ENCODE assay signal across 24 cellular contexts in genomic region chr11:79068356-79068755, GRCh38.
DNase-seq lines count a peak whose midpoint lies in the region; ATAC-seq, FAIRE-seq and TF ChIP-seq lines count a peak whose summit lies in the region.
"Had no signal": no experiment of that assay in that cellular context is flagged by ENCODE, and none has a peak within 500 bp of the region (broad histone marks: within the 10 kb centered on the region; RNA-seq: fewer than 3 reads in every experiment).

No MANE protein-coding gene starts in this region.

- WGBS in heart right ventricle, 2 donors: 98 to 100% methylated on average over 1 of the region's 1 CpG

- FAIRE-seq in urothelium cell line (lab: Jason Lieb, UNC): peak; percentile 58
- FAIRE-seq: A204.1, G401.6, GM12892, H54 had no signal

- no peak overlapping the region for H3K4me3 ChIP-seq in heart right ventricle
- H3K4me3 ChIP-seq: BLaER1, GM23338, HAP-1 had no signal

- H3K36me3 Mint-ChIP-seq in stimulated activated naive CD8-positive, alpha-beta T cell treated with anti-CD3 and anti-CD28 coated beads, Interleukin-15, Interleukin-2, amounts not matched to agents 100 ng/mL and 50 ng/mL, for 24 hours (ENCODE audit: low read depth): no peaks in the 10 kb centered on the region
- peaks cover 5% of the 10 kb centered on the region for H3K36me3 Mint-ChIP-seq in mesothelial cell of epicardium
- H3K36me3 Mint-ChIP-seq: CD4-positive, CD25-positive, alpha-beta regulatory T cell; CD8-positive, alpha-beta T cell had no signal

- no peak overlapping the region for H3K4me3 Mint-ChIP-seq in stimulated activated naive CD8-positive, alpha-beta T cell treated with anti-CD3 and anti-CD28 coated beads, Interleukin-15, Interleukin-2, amounts not matched to agents 100 ng/mL and 50 ng/mL, for 24 hours
- H3K4me3 Mint-ChIP-seq in stimulated activated naive CD8-positive, alpha-beta T cell treated with anti-CD3 and anti-CD28 coated beads, Interleukin-15, amount 100 ng/mL, for 72 hours: no peak overlapping the region
- no peak overlapping the region for H3K4me3 Mint-ChIP-seq in mesothelial cell of epicardium
- H3K4me3 Mint-ChIP-seq: B cell; CD4-positive, CD25-positive, alpha-beta regulatory T cell; CD8-positive, alpha-beta T cell; GM23338; HFFc6 had no signal

- DNase-seq in stimulated activated naive CD8-positive, alpha-beta T cell treated with anti-CD3 and anti-CD28 coated beads, Interleukin-15, amount 100 ng/mL, for 72 hours: no peak
- no peak for DNase-seq in mesothelial cell of epicardium (ENCODE audit: low spot score in 2 of 2, unreplicated experiment in 2 of 2)
- no peak for DNase-seq in urothelium cell line (ENCODE audit: low spot score)
- no peak for DNase-seq in heart right ventricle
- DNase-seq in activated CD4-positive, CD25-positive, alpha-beta regulatory T cell treated with anti-CD3 and anti-CD28 coated beads, Interleukin-2, amount 50 U/mL, for 72 hours: no peak
- DNase-seq: Caco-2; CD4-positive, CD25-positive, alpha-beta regulatory T cell; CD8-positive, alpha-beta T cell; DMS153; DND-41; HFFc6 had no signal

- H3K27ac Mint-ChIP-seq in stimulated activated naive CD8-positive, alpha-beta T cell treated with anti-CD3 and anti-CD28 coated beads, Interleukin-15, Interleukin-2, amounts not matched to agents 100 ng/mL and 50 ng/mL, for 24 hours: peak overlapping the region; percentile 10
- no peak overlapping the region for H3K27ac Mint-ChIP-seq in stimulated activated naive CD8-positive, alpha-beta T cell treated with anti-CD3 and anti-CD28 coated beads, Interleukin-15, amount 100 ng/mL, for 72 hours
- H3K27ac Mint-ChIP-seq in mesothelial cell of epicardium: peak overlapping the region; percentile 27
- H3K27ac Mint-ChIP-seq: B cell; CD8-positive, alpha-beta T cell; GM23338; HFFc6 had no signal

- no peaks in the 10 kb centered on the region for H3K27me3 ChIP-seq in heart right ventricle
- H3K27me3 ChIP-seq: BLaER1 had no signal

- no peaks in the 10 kb centered on the region for H3K36me3 ChIP-seq in heart right ventricle
- H3K36me3 ChIP-seq: HAP-1 had no signal

- no peaks in the 10 kb centered on the region for H3K9me3 Mint-ChIP-seq in stimulated activated naive CD8-positive, alpha-beta T cell treated with anti-CD3 and anti-CD28 coated beads, Interleukin-15, Interleukin-2, amounts not matched to agents 100 ng/mL and 50 ng/mL, for 24 hours
- no peaks in the 10 kb centered on the region for H3K9me3 Mint-ChIP-seq in stimulated activated naive CD8-positive, alpha-beta T cell treated with anti-CD3 and anti-CD28 coated beads, Interleukin-15, amount 100 ng/mL, for 72 hours
- no peaks in the 10 kb centered on the region for H3K9me3 Mint-ChIP-seq in mesothelial cell of epicardium
- H3K9me3 Mint-ChIP-seq: CD4-positive, CD25-positive, alpha-beta regulatory T cell; CD8-positive, alpha-beta T cell; GM23338; HFFc6 had no signal

- intact Hi-C loops in heart right ventricle (cut with DNase I): no loop called here

- H3K27ac ChIP-seq in heart right ventricle: no peak overlapping the region
- H3K27ac ChIP-seq: 22Rv1, BLaER1, C4-2B had no signal

- TF ChIP-seq CTCF in mesothelial cell of epicardium (IDR thresholded peaks at IDR 0.05; ENCODE audit: unreplicated experiment): no peak
- no peak for TF ChIP-seq CTCF in heart right ventricle (IDR thresholded peaks at IDR 0.05)

- no peak for ATAC-seq in stimulated activated naive CD8-positive, alpha-beta T cell treated with anti-CD3 and anti-CD28 coated beads, Interleukin-15, amount 100 ng/mL, for 72 hours
- ATAC-seq in SK-N-SH treated with all-trans-retinoic acid at 6 μM for 48 hours (peak; percentile 63), HG03175 (IDR thresholded peaks at IDR 0.05; ENCODE audit: unreplicated experiment) (no peak), heart right ventricle (no peak)
- ATAC-seq: CD8-positive, alpha-beta T cell; GM23338 had no signal

- no peaks in the 10 kb centered on the region for H3K4me1 Mint-ChIP-seq in stimulated activated naive CD8-positive, alpha-beta T cell treated with anti-CD3 and anti-CD28 coated beads, Interleukin-15, Interleukin-2, amounts not matched to agents 100 ng/mL and 50 ng/mL, for 24 hours (ENCODE audit: low read depth)
- H3K4me1 Mint-ChIP-seq in stimulated activated naive CD8-positive, alpha-beta T cell treated with anti-CD3 and anti-CD28 coated beads, Interleukin-15, amount 100 ng/mL, for 72 hours: no peaks in the 10 kb centered on the region
- peaks cover 35% of the 10 kb centered on the region for H3K4me1 Mint-ChIP-seq in mesothelial cell of epicardium
- H3K4me1 Mint-ChIP-seq: B cell had no signal

- H3K4me1 ChIP-seq in heart right ventricle: no peaks in the 10 kb centered on the region
- H3K4me1 ChIP-seq: Caco-2, HAP-1 had no signal

- H3K27me3 Mint-ChIP-seq in stimulated activated naive CD8-positive, alpha-beta T cell treated with anti-CD3 and anti-CD28 coated beads, Interleukin-15, Interleukin-2, amounts not matched to agents 100 ng/mL and 50 ng/mL, for 24 hours: peaks cover 9% of the 10 kb centered on the region
- H3K27me3 Mint-ChIP-seq in stimulated activated naive CD8-positive, alpha-beta T cell treated with anti-CD3 and anti-CD28 coated beads, Interleukin-15, amount 100 ng/mL, for 72 hours: no peaks in the 10 kb centered on the region
- no peaks in the 10 kb centered on the region for H3K27me3 Mint-ChIP-seq in mesothelial cell of epicardium (ENCODE audit: low read depth)
- H3K27me3 Mint-ChIP-seq: CD4-positive, CD25-positive, alpha-beta regulatory T cell had no signal

- H3K9me3 ChIP-seq in heart right ventricle: no peaks in the 10 kb centered on the region
- H3K9me3 ChIP-seq: BLaER1, Caco-2, HAP-1 had no signal

TF ChIP-seq in SK-N-SH treated with all-trans-retinoic acid at 6 μM for 48 hours, 23 proteins besides CTCF, POLR2A, EP300 and RAD21 (continues in another document):
- no peak for TF ChIP-seq ZNF70 (CRISPR knock-in tag; IDR thresholded peaks at IDR 0.05)
- no peak for TF ChIP-seq ZFP30 (CRISPR knock-in tag; IDR thresholded peaks at IDR 0.05)
- TF ChIP-seq ARNTL (CRISPR knock-in tag; IDR thresholded peaks at IDR 0.05; ENCODE audit: borderline replicate concordance, low read depth): no peak
- TF ChIP-seq TOX (CRISPR knock-in tag; IDR thresholded peaks at IDR 0.05; ENCODE audit: borderline replicate concordance): no peak
- no peak for TF ChIP-seq RARB (CRISPR knock-in tag; IDR thresholded peaks at IDR 0.05)
- TF ChIP-seq TCF4 (CRISPR knock-in tag; IDR thresholded peaks at IDR 0.05; ENCODE audit: borderline replicate concordance): no peak
- TF ChIP-seq CREB5 (CRISPR knock-in tag; IDR thresholded peaks at IDR 0.05; ENCODE audit: low read depth): no peak
- no peak for TF ChIP-seq PPARA (CRISPR knock-in tag; IDR thresholded peaks at IDR 0.05; ENCODE audit: borderline replicate concordance)
- TF ChIP-seq ZNF8 (CRISPR knock-in tag; IDR thresholded peaks at IDR 0.05): no peak
- TF ChIP-seq BACH2 (CRISPR knock-in tag; IDR thresholded peaks at IDR 0.05; ENCODE audit: borderline replicate concordance): no peak
- TF ChIP-seq, protein P1, sequence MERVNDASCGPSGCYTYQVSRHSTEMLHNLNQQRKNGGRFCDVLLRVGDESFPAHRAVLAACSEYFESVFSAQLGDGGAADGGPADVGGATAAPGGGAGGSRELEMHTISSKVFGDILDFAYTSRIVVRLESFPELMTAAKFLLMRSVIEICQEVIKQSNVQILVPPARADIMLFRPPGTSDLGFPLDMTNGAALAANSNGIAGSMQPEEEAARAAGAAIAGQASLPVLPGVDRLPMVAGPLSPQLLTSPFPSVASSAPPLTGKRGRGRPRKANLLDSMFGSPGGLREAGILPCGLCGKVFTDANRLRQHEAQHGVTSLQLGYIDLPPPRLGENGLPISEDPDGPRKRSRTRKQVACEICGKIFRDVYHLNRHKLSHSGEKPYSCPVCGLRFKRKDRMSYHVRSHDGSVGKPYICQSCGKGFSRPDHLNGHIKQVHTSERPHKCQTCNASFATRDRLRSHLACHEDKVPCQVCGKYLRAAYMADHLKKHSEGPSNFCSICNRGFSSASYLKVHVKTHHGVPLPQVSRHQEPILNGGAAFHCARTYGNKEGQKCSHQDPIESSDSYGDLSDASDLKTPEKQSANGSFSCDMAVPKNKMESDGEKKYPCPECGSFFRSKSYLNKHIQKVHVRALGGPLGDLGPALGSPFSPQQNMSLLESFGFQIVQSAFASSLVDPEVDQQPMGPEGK (CRISPR knock-in tag; IDR thresholded peaks at IDR 0.05; ENCODE audit: borderline replicate concordance): no peak
- TF ChIP-seq CSDC2 (CRISPR knock-in tag; IDR thresholded peaks at IDR 0.05): no peak
- no peak for TF ChIP-seq ZFP3 (CRISPR knock-in tag; IDR thresholded peaks at IDR 0.05)
- no peak for TF ChIP-seq ZNF565 (CRISPR knock-in tag; conservative IDR thresholded peaks at IDR 0.05; ENCODE audit: low read depth)

Comparison
In these comparisons a context has a peak if more than half of its experiments do, and no peak if none do; other contexts are left out.
1. H3K27ac Mint-ChIP-seq: peak in stimulated activated naive CD8-positive, alpha-beta T cell treated with anti-CD3 and anti-CD28 coated beads, Interleukin-15, Interleukin-2, amounts not matched to agents 100 ng/mL and 50 ng/mL, for 24 hours (single experiment) and mesothelial cell of epicardium (single experiment); none in stimulated activated naive CD8-positive, alpha-beta T cell treated with anti-CD3 and anti-CD28 coated beads, Interleukin-15, amount 100 ng/mL, for 72 hours (0 of 2).